In the genomic region with DNA sequence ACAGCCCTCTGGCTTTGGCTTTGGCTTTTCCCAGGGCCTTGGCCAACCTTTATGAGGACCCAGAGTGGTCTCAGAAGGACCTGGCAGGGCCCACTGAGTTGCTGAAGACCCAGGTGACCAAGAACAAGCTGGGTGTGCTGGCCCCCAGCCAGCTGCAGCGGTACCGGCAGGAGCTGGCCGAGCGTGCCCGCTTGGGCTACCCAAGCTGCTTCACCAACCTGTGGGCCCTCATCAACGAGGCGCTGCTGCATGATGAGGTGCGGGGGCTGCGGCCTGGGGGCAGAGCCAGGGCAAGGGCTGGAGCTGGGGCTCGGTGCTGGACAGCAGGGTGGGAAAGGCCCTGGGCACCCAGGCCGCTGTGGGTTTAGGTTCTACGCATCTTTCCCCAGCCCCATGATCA, we compare ENCODE assay signal across 8 cellular contexts. TPM values are rescaled to one million over a fixed set of nuclear protein-coding genes. Genes with fewer than 3 reads are reported as not detected.
"Had no signal": no experiment of that assay in that cellular context is flagged by ENCODE, and none has a peak within 500 bp of the region (broad histone marks: within the 10 kb centered on the region; RNA-seq: fewer than 3 reads in every experiment).

No MANE protein-coding gene starts in this region.

- H3K27ac ChIP-seq: GM23248 had no signal

- H3K4me3 ChIP-seq: GM23248, K562 had no signal

- H3K9ac ChIP-seq: GM23248 had no signal

- H2AFZ ChIP-seq: GM23248 had no signal

- ATAC-seq: K562 had no signal

- H3K9me3 Mint-ChIP-seq: H9 had no signal

- H3K27ac Mint-ChIP-seq: H9 had no signal

- FAIRE-seq: H54, HTR-8/SVneo, K562 had no signal

- H3K4me1 Mint-ChIP-seq: H9 had no signal

- DNase-seq: GM23248, GOT3, H9, HCEC 1CT, IMR-90 had no signal

- H3K4me3 Mint-ChIP-seq: H9 had no signal

RNA-seq across cellular contexts. Expression of a gene that starts 49.0 kb away (rescaled TPM):
- polyA plus RNA-seq: K562 had no signal
